In the genomic region with DNA sequence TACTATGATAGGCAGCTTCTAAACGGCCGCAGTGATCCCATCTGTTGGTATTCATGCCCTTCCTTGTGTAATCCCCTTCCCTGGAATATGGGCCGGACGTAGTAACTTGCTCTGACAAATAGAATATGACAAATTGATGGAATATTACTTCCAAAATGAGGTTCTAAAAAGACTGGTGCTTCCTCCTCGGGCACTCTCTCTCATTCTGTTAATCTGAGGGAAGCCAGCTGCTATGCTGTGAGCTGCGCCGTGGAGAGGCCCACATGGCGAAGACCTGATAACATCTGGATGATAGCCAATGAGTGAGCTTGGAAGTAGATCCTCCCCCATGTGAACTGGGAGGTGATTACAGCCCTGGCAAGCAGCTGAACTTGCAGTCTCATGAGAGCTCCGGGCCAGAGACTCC, we compare ENCODE assay signal across 8 cellular contexts. TPM values are rescaled to one million over a fixed set of nuclear protein-coding genes. Genes with fewer than 3 reads are reported as not detected.
A peak's percentile ranks its signal among the peaks of the same experiment; 100 is the strongest.
DNase-seq lines count a peak whose midpoint lies in the region; FAIRE-seq and TF ChIP-seq lines count a peak whose summit lies in the region.

No MANE protein-coding gene starts in this region.

- no peak overlapping the region for H2BK5ac ChIP-seq in mesendoderm (ENCODE audit: low read length)

- no peak overlapping the region for H3K9ac ChIP-seq in mesendoderm (ENCODE audit: low read length)

- H3K36me3 ChIP-seq in BE2C (no peaks in the 10 kb centered on the region), mesendoderm (ENCODE audit: control insufficient read depth, insufficient read depth, low read length) (no peaks in the 10 kb centered on the region)

- H3K4me3 ChIP-seq in BE2C (ENCODE audit: low read depth, low read length): peak overlapping the region; percentile 30; the same call in 1 of the 2 replicates
- H3K4me3 ChIP-seq in mesendoderm (ENCODE audit: low read length): no peak overlapping the region

- no peaks in the 10 kb centered on the region for H3K9me3 ChIP-seq in BE2C

- no peak overlapping the region for H3K27ac ChIP-seq in mesendoderm (ENCODE audit: low read depth, low read length)

- H3K27me3 ChIP-seq in BE2C (no peaks in the 10 kb centered on the region), mesendoderm (ENCODE audit: insufficient read depth, low read length, poor library complexity) (no peaks in the 10 kb centered on the region)

- H4K5ac ChIP-seq in mesendoderm (ENCODE audit: low read length): no peak overlapping the region

- no peak overlapping the region for H3K56ac ChIP-seq in mesendoderm (ENCODE audit: low read length)

- no peak overlapping the region for H3K18ac ChIP-seq in mesendoderm (ENCODE audit: low read length)

- peak overlapping the region; percentile 36 for H3K4ac ChIP-seq in mesendoderm (ENCODE audit: low read depth, low read length)

- H3K23ac ChIP-seq in mesendoderm (ENCODE audit: low read length): no peak overlapping the region

- H3K4me1 ChIP-seq in BE2C (peaks cover 26% of the 10 kb centered on the region), mesendoderm (ENCODE audit: control insufficient read depth, low read depth, low read length) (peaks cover 7% of the 10 kb centered on the region)

- no peaks in the 10 kb centered on the region for H3K79me1 ChIP-seq in mesendoderm (ENCODE audit: low read length)

- H2BK15ac ChIP-seq in mesendoderm (replicated peaks; ENCODE audit: low read depth): no peak overlapping the region

- TF ChIP-seq CTCF in BE2C (IDR thresholded peaks at IDR 0.05; ENCODE audit: low read depth, low read length) (no peak), GM10266 (IDR thresholded peaks at IDR 0.05; ENCODE audit: control insufficient read depth, insufficient read depth, low read depth, missing control alignments) (no peak), D721Med (IDR thresholded peaks at IDR 0.05; ENCODE audit: insufficient read depth, missing control alignments) (no peak), GM13977 (IDR thresholded peaks at IDR 0.05; ENCODE audit: extremely low read depth, insufficient read depth, missing control alignments) (no peak)

- no peak overlapping the region for H4K8ac ChIP-seq in mesendoderm (ENCODE audit: low read depth, low read length)

- H3K4me2 ChIP-seq in mesendoderm (ENCODE audit: low read length): no peak overlapping the region

- H3K79me2 ChIP-seq in mesendoderm (ENCODE audit: control insufficient read depth, insufficient read depth, low read length): no peaks in the 10 kb centered on the region

- no peak for TF ChIP-seq POLR2A in GM12892 (IDR thresholded peaks at IDR 0.05; ENCODE audit: low read depth, low read length)

- H2BK120ac ChIP-seq in mesendoderm (ENCODE audit: low read depth, low read length): no peak overlapping the region

- FAIRE-seq in GM12892 (lab: Jason Lieb, UNC): no peak
- FAIRE-seq in D721Med (lab: Jason Lieb, UNC): no peak

- in situ Hi-C loops in GM13977 (cut with MboI; ENCODE audit: low pct_unique_long_range_greater_than_20kb, low sequenced_read_pairs, unreplicated experiment): no loop called here

- WGBS in mesendoderm (ENCODE audit: extremely low coverage, insufficient coverage, low lambda C conversion rate): no CpG with 5 or more reads among the region's 9 CpGs

- DNase-seq in BE2C (peak; percentile 91), NCI-H2196 (lab: John Stamatoyannopoulos, UW; ENCODE audit: unreplicated experiment) (peak; percentile 73), ecto neural progenitor cell (ENCODE audit: low spot score) (peak; percentile 73), mesendoderm (peak; percentile 99), GM12892 (ENCODE audit: insufficient read length) (no peak), GM10266 (ENCODE audit: extremely low spot score) (no peak), D721Med (ENCODE audit: insufficient read length, low spot score) (no peak), GM13977 (ENCODE audit: low spot score) (no peak)

- H2AK5ac ChIP-seq in mesendoderm (ENCODE audit: low read length): no peak overlapping the region

RNA-seq across cellular contexts. Expression of a gene that starts 27.2 kb away (rescaled TPM):
- 83.0 TPM for polyA plus RNA-seq in BE2C (2012; ENCODE audit: insufficient read depth, insufficient read length, low read depth)
- polyA plus RNA-seq in mesendoderm (2013, experiment 1 of 2): 13.9 TPM
- polyA plus RNA-seq in mesendoderm (2013, experiment 2 of 2): 14.2 TPM
- polyA plus RNA-seq in GM12892 (2012; ENCODE audit: missing spikeins): 32.2 TPM

Comparison
In these comparisons a context has a peak if more than half of its experiments do, and no peak if none do; other contexts are left out.
1. DNase-seq: peak in BE2C (single experiment), NCI-H2196 (single experiment), ecto neural progenitor cell (single experiment) and mesendoderm (single experiment); none in GM12892 (single experiment), GM10266 (single experiment), D721Med (single experiment) and GM13977 (single experiment).